ENCODE assay signal across 1 cellular context in the genomic region with DNA sequence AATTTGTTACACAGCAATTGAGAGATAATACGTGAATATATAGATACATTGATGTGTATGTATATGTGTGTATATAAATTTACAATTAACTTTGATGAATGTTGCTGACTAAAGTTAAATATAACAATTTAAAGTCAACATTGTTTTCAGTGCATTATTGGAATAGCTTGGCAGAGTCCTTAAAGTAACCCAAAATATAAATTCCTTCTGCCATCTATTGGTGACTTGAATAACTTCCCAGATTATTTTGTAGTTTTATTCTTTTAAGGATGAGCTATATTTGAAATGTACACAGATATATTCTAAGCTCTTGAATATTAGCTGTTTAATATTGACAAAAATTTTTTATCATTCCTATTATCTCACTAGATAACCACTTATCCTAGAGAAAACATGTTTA.
TF ChIP-seq lines count a peak whose summit lies in the region.

No MANE protein-coding gene starts in this region.

TF ChIP-seq in HCT116, 20 proteins besides CTCF, POLR2A, EP300 and RAD21 (continued from another document):
- TF ChIP-seq EZH2 (IDR thresholded peaks at IDR 0.05) (no peak), SIN3A (IDR thresholded peaks at IDR 0.05; ENCODE audit: low read depth) (no peak), EGR1 (IDR thresholded peaks at IDR 0.05; ENCODE audit: low read depth) (no peak), TCF7L2 (IDR thresholded peaks at IDR 0.05; ENCODE audit: borderline replicate concordance, extremely low read depth, insufficient read depth, insufficient read length) (no peak), EZH2phosphoT487 (IDR thresholded peaks at IDR 0.05; ENCODE audit: borderline replicate concordance) (no peak), YY1 (IDR thresholded peaks at IDR 0.05; ENCODE audit: extremely low read depth, insufficient replicate concordance, low read depth, low read length) (no peak), FOSL1 (IDR thresholded peaks at IDR 0.05; ENCODE audit: low read depth) (no peak), ELF1 (IDR thresholded peaks at IDR 0.05; ENCODE audit: borderline replicate concordance, low read depth) (no peak), POLR2AphosphoS5 (IDR thresholded peaks at IDR 0.05; ENCODE audit: low read depth, low read length) (no peak), SRF (IDR thresholded peaks at IDR 0.05; ENCODE audit: low read depth) (no peak)
- TF ChIP-seq, protein P1, sequence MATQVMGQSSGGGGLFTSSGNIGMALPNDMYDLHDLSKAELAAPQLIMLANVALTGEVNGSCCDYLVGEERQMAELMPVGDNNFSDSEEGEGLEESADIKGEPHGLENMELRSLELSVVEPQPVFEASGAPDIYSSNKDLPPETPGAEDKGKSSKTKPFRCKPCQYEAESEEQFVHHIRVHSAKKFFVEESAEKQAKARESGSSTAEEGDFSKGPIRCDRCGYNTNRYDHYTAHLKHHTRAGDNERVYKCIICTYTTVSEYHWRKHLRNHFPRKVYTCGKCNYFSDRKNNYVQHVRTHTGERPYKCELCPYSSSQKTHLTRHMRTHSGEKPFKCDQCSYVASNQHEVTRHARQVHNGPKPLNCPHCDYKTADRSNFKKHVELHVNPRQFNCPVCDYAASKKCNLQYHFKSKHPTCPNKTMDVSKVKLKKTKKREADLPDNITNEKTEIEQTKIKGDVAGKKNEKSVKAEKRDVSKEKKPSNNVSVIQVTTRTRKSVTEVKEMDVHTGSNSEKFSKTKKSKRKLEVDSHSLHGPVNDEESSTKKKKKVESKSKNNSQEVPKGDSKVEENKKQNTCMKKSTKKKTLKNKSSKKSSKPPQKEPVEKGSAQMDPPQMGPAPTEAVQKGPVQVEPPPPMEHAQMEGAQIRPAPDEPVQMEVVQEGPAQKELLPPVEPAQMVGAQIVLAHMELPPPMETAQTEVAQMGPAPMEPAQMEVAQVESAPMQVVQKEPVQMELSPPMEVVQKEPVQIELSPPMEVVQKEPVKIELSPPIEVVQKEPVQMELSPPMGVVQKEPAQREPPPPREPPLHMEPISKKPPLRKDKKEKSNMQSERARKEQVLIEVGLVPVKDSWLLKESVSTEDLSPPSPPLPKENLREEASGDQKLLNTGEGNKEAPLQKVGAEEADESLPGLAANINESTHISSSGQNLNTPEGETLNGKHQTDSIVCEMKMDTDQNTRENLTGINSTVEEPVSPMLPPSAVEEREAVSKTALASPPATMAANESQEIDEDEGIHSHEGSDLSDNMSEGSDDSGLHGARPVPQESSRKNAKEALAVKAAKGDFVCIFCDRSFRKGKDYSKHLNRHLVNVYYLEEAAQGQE (IDR thresholded peaks at IDR 0.05; ENCODE audit: low read depth): no peak
- TF ChIP-seq, protein P2, sequence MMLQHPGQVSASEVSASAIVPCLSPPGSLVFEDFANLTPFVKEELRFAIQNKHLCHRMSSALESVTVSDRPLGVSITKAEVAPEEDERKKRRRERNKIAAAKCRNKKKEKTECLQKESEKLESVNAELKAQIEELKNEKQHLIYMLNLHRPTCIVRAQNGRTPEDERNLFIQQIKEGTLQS (IDR thresholded peaks at IDR 0.05): no peak
TF ChIP-seq in HCT116: peak in this region for 0.
